Comparison of ENCODE assay signal across 8 cellular contexts in the genomic region with DNA sequence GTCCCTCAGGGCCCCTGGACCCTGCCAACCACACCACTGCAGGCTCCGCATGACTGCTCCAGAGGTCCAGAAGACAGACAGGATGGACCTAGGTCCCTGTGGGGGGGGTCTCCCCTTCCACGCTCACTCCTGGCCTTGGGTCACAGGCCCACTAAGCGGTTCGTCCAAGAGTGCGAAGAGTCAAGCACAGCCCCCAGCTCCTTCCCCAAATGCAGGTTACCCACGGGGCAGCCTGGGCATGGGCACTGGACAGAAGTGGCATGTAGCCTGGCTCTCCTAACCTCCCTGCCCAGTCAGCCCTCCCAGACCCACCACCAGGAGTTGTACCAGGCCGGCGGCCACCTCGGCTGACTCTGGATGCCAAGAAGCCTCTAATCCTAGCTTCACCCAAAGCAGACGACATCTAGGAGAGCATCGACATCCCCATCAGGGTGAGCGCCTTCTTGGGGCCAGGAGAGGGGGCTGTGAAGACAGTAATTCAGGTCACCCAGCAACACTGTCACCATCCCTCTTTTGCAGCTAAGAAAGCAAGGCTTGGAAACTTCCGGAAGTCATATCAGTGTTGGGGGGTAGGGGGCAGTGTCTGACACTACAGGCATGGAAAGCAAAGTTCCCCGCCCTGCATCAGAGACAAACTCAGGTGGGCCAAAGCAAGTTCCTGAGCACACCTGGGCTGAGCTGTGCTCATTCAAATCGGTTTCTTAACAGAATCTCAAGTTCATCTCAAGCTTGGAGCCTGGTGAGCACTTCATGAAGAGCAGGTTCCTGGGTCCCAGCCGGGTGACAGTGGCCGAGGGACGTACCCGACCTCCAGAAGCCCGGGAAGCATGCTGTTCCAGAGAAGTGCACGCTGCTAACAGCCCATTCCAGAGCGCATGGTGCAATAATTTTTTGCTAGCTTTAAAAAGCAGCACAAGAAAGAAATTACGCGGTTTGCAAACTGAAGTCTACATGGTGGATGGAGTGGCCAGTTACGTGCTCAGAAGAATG.
A peak's percentile ranks its signal among the peaks of the same experiment; 100 is the strongest.
DNase-seq lines count a peak whose midpoint lies in the region; ATAC-seq and TF ChIP-seq lines count a peak whose summit lies in the region.

No MANE protein-coding gene starts in this region.

- H3K36me3 Mint-ChIP-seq in progenitor cell of endocrine pancreas (ENCODE audit: insufficient read depth) = peaks cover 3% of the 10 kb centered on the region

- TF ChIP-seq CTCF in GM13976 (IDR thresholded peaks at IDR 0.05; ENCODE audit: borderline replicate concordance, control extremely low read depth, extremely low read depth, insufficient read depth, missing control alignments) = peak; percentile 24
- peak; percentile 43 for TF ChIP-seq CTCF in progenitor cell of endocrine pancreas (IDR thresholded peaks at IDR 0.05; ENCODE audit: unreplicated experiment)

- ATAC-seq in GM18870 (IDR thresholded peaks at IDR 0.05; ENCODE audit: unreplicated experiment) (no peak), GM19455 (IDR thresholded peaks at IDR 0.05; ENCODE audit: unreplicated experiment) (no peak)

- peaks cover 1% of the 10 kb centered on the region for H3K4me1 Mint-ChIP-seq in progenitor cell of endocrine pancreas (ENCODE audit: low read depth)

- in situ Hi-C loops in GM13976 (cut with MboI; ENCODE audit: low sequenced_read_pairs, unreplicated experiment) = no loop called here
- in situ Hi-C loops in SK-MEL-5 (cut with HindIII; ENCODE audit: low pct_unique_long_range_greater_than_20kb, low sequenced_read_pairs) = loop anchor here (25.0 kb wide), 1 partner anchor 133 kb away; no protein-coding TSS in a partner anchor

- no peaks in the 10 kb centered on the region for H3K9me3 Mint-ChIP-seq in progenitor cell of endocrine pancreas (ENCODE audit: low read depth)

- DNase-seq in GM13976 (ENCODE audit: low spot score) = peak; percentile 79
- peak; percentile 32 for DNase-seq in SK-MEL-5 (ENCODE audit: low read depth, low spot score)
- DNase-seq in central memory CD4-positive, alpha-beta T cell = peak; percentile 70
- DNase-seq in progenitor cell of endocrine pancreas (ENCODE audit: low spot score, unreplicated experiment) = no peak
- DNase-seq in NCI-H526 (lab: John Stamatoyannopoulos, UW) = no peak
- no peak for DNase-seq in NCI-H82 treated with DMSO at 0.1 percent for 48 hours (lab: John Stamatoyannopoulos, UW; ENCODE audit: unreplicated experiment)

- H3K27ac Mint-ChIP-seq in progenitor cell of endocrine pancreas = no peak overlapping the region

- no peak overlapping the region for H3K4me3 Mint-ChIP-seq in progenitor cell of endocrine pancreas (ENCODE audit: low read depth)

- H3K27me3 Mint-ChIP-seq in progenitor cell of endocrine pancreas = no peaks in the 10 kb centered on the region

Comparison
In these comparisons a context has a peak if more than half of its experiments do, and no peak if none do; other contexts are left out.
1. DNase-seq: peak in GM13976 (single experiment), SK-MEL-5 (single experiment) and central memory CD4-positive, alpha-beta T cell (single experiment); none in progenitor cell of endocrine pancreas (single experiment), NCI-H526 (0 of 2) and NCI-H82 treated with DMSO at 0.1 percent for 48 hours (single experiment).